In the genomic region with DNA sequence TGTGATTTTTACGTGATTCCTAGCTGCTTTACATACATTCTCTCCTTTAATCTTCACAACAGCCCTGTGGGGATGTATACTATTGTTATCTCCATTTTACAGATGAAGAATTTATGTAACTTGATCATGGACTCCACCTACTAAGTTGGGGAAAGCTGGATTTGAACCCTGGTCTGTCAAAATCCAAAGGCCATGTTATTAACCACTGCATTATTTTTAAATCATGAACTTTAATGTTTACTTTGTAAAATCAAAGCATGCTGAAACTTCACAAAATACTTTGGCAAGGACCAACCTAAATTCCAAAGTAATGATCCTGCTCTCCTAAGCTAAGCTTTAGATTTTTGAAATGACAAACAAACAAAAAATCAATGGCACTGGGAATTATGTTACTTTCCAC, we compare ENCODE assay signal across 29 cellular contexts. TPM values are rescaled to one million over a fixed set of nuclear protein-coding genes. Genes with fewer than 3 reads are reported as not detected.
"Had no signal": no experiment of that assay in that cellular context is flagged by ENCODE, and none has a peak within 500 bp of the region (broad histone marks: within the 10 kb centered on the region; RNA-seq: fewer than 3 reads in every experiment).

No MANE protein-coding gene starts in this region.

- DNase-seq: cerebellar nuclear complex; cortex of kidney; effector memory CD8-positive, alpha-beta T cell; erythroblast; esophagus squamous epithelium; gastrocnemius medialis; head of caudate nucleus; kidney glomerular epithelial cell; left colon; left ventricle myocardium superior; mucosa of descending colon; naive B cell; stimulated activated CD4-positive, alpha-beta T cell treated with anti-CD3 and anti-CD28 coated beads, Interleukin-4, amount 100 ng/mL, for 4 hours; stimulated activated naive CD8-positive, alpha-beta T cell treated with anti-CD3 and anti-CD28 coated beads, Interleukin-15, Interleukin-2, amounts not matched to agents 100 U/mL and 50 U/mL, for 24 hours; upper lobe of left lung had no signal

- H3K9me3 ChIP-seq: esophagus squamous epithelium, gastrocnemius medialis, mucosa of descending colon, neutrophil, thoracic aorta, tibial nerve, upper lobe of left lung had no signal

- H3K9ac ChIP-seq: parathyroid adenoma had no signal

- H2AFZ ChIP-seq: parathyroid adenoma had no signal

- H3K27ac Mint-ChIP-seq: effector memory CD8-positive, alpha-beta T cell; memory B cell; progenitor cell of endocrine pancreas; stimulated activated memory B cell treated with anti-CD40 and anti-IgM and Interleukin-4, amounts not matched to agents 10 μg/mL and 1 μg/mL and 100 μg/mL, for 72 hours had no signal

- H3K4me1 ChIP-seq: esophagus squamous epithelium, parathyroid adenoma, tibial nerve had no signal

- H3K4me3 Mint-ChIP-seq: memory B cell; naive B cell; neural crest cell; stimulated activated memory B cell treated with anti-CD40 and anti-IgM and Interleukin-4, amounts not matched to agents 10 μg/mL and 1 μg/mL and 100 μg/mL, for 72 hours had no signal

- H3K27me3 Mint-ChIP-seq: progenitor cell of endocrine pancreas had no signal

- H3K36me3 Mint-ChIP-seq: memory B cell; naive B cell; natural killer cell treated with Interleukin-12 subunit alpha and Interleukin-12 subunit beta and Interleukin-15 and Interleukin-18, amount 100 ng/mL, for 72 hours; stimulated activated memory B cell treated with anti-CD40 and anti-IgM and Interleukin-4, amounts not matched to agents 10 μg/mL and 1 μg/mL and 100 μg/mL, for 72 hours had no signal

- H3K9me3 Mint-ChIP-seq: effector memory CD8-positive, alpha-beta T cell; memory B cell; naive B cell; natural killer cell treated with Interleukin-12 subunit alpha and Interleukin-12 subunit beta and Interleukin-15 and Interleukin-18, amount 100 ng/mL, for 72 hours; neural crest cell; stimulated activated memory B cell treated with anti-CD40 and anti-IgM and Interleukin-4, amounts not matched to agents 10 μg/mL and 1 μg/mL and 100 μg/mL, for 72 hours had no signal

- ATAC-seq: effector memory CD8-positive, alpha-beta T cell; left colon; left ventricle myocardium superior; mucosa of descending colon; sciatic nerve; stimulated activated memory B cell treated with anti-CD40 and anti-IgM and Interleukin-4, amounts not matched to agents 10 μg/mL and 1 μg/mL and 100 μg/mL, for 72 hours; stimulated activated naive CD8-positive, alpha-beta T cell treated with anti-CD3 and anti-CD28 coated beads, Interleukin-15, Interleukin-2, amounts not matched to agents 100 U/mL and 50 U/mL, for 24 hours had no signal

- H3K27me3 ChIP-seq: esophagus squamous epithelium, gastrocnemius medialis, neutrophil, tibial nerve, upper lobe of left lung had no signal

- H3K4me3 ChIP-seq: esophagus squamous epithelium, gastrocnemius medialis, lung, mucosa of descending colon, thoracic aorta, tibial nerve, upper lobe of left lung had no signal

- H3K27ac ChIP-seq: esophagus squamous epithelium, gastrocnemius medialis, parathyroid adenoma, thoracic aorta, tibial nerve, upper lobe of left lung had no signal

- H3K4me1 Mint-ChIP-seq: memory B cell; naive B cell; stimulated activated memory B cell treated with anti-CD40 and anti-IgM and Interleukin-4, amounts not matched to agents 10 μg/mL and 1 μg/mL and 100 μg/mL, for 72 hours had no signal

- FAIRE-seq: endometrium, islet of Langerhans had no signal

- H3K79me2 ChIP-seq: parathyroid adenoma had no signal

- H3K36me3 ChIP-seq: esophagus squamous epithelium, gastrocnemius medialis, neutrophil, thoracic aorta, tibial nerve, upper lobe of left lung had no signal

RNA-seq across cellular contexts. Expression of a gene that starts 26.1 kb away (rescaled TPM):
- total RNA-seq: glomerular endothelial cell; natural killer cell treated with Interleukin-12 subunit alpha and Interleukin-12 subunit beta and Interleukin-15 and Interleukin-18, amount 100 ng/mL, for 72 hours had no signal
